Comparison of ENCODE assay signal across 8 cellular contexts in genomic region chr16:3444032-3444388, GRCh38. TPM values are rescaled to one million over a fixed set of nuclear protein-coding genes. Genes with fewer than 3 reads are reported as not detected.
DNase-seq lines count a peak whose midpoint lies in the region; ATAC-seq and TF ChIP-seq lines count a peak whose summit lies in the region.

No MANE protein-coding gene starts in this region.

- H3K4me3 Mint-ChIP-seq in T-helper 17 cell (peak overlapping the region; percentile 89), mesothelial cell of epicardium (peak overlapping the region; percentile 97)

- TF ChIP-seq POLR2A in transverse colon (IDR thresholded peaks at IDR 0.05), result peak; percentile 61

- H3K4me1 ChIP-seq in endocrine pancreas (ENCODE audit: control insufficient read depth, insufficient read depth, low read length) (no peaks in the 10 kb centered on the region), transverse colon (peaks cover 0 to 14% (median 4%) of the 10 kb centered on the region in 4 donors)

- in situ Hi-C loops in transverse colon (cut with MboI; ENCODE audit: low pct_ligation_motif_present in 1 of 4, low pct_unique_long_range_greater_than_20kb in 1 of 4, low sequenced_read_pairs in 3 of 4), result no loop called here

- ATAC-seq in HG03460 (IDR thresholded peaks at IDR 0.05; ENCODE audit: unreplicated experiment), result peak; percentile 20
- ATAC-seq in T-helper 17 cell, result peak; percentile 57

- peaks cover 16% of the 10 kb centered on the region for H3K9me3 Mint-ChIP-seq in mesothelial cell of epicardium

- peaks cover 3% of the 10 kb centered on the region for H3K36me3 ChIP-seq in endocrine pancreas (ENCODE audit: control insufficient read depth, insufficient read depth, low read length)
- no peaks in the 10 kb centered on the region for H3K36me3 ChIP-seq in transverse colon

- H3K9ac ChIP-seq in endocrine pancreas (ENCODE audit: control insufficient read depth, insufficient read depth, low read length), result peak overlapping the region; percentile 75

- TF ChIP-seq CTCF in mesothelial cell of epicardium (IDR thresholded peaks at IDR 0.05; ENCODE audit: unreplicated experiment) (no peak), transverse colon (IDR thresholded peaks at IDR 0.05) (peak in 3 of 5 experiments; percentile 10 to 39 (median 13))

- H3K27me3 ChIP-seq in endocrine pancreas (ENCODE audit: control insufficient read depth, insufficient read depth, low read length) (no peaks in the 10 kb centered on the region), transverse colon (no peaks in the 10 kb centered on the region)

- DNase-seq in stimulated activated CD4-positive, alpha-beta T cell treated with anti-CD3 and anti-CD28 coated beads, Interleukin-12 subunit alpha, Interleukin-12 subunit beta, amount 100 ng/mL, for 48 hours (ENCODE audit: low read depth in 2 of 3, low spot score in 1 of 3), result peak in 2 of 3 donors; percentile 27 to 44
- DNase-seq in stimulated activated CD4-positive, alpha-beta T cell treated with anti-CD3 and anti-CD28 coated beads, Interleukin-12 subunit alpha, Interleukin-12 subunit beta, amount 100 ng/mL, for 4 hours, result no peak
- DNase-seq in T-helper 17 cell, result no peak
- DNase-seq in mesothelial cell of epicardium (ENCODE audit: low spot score in 2 of 2, unreplicated experiment in 2 of 2), result no peak
- peak; percentile 42 for DNase-seq in transverse colon
- DNase-seq in KG1 (lab: John Stamatoyannopoulos, UW), result no peak

- H3K4me1 Mint-ChIP-seq in T-helper 17 cell, result peaks cover 9% of the 10 kb centered on the region
- peaks cover 10% of the 10 kb centered on the region for H3K4me1 Mint-ChIP-seq in mesothelial cell of epicardium

- peak overlapping the region; percentile 68 to 87 (median 86) for H3K27ac ChIP-seq in transverse colon

- H3K27ac Mint-ChIP-seq in T-helper 17 cell, result peak overlapping the region; percentile 91
- peak overlapping the region; percentile 99 for H3K27ac Mint-ChIP-seq in mesothelial cell of epicardium

- H3K27me3 Mint-ChIP-seq in T-helper 17 cell (no peaks in the 10 kb centered on the region), mesothelial cell of epicardium (ENCODE audit: low read depth) (no peaks in the 10 kb centered on the region)

- intact Hi-C loops in transverse colon (cut with DNase I; ENCODE audit: low total_unique reads), result no loop called here

- H3K4me3 ChIP-seq in endocrine pancreas (ENCODE audit: control insufficient read depth, insufficient read depth, low read length) (peak overlapping the region; percentile 68), transverse colon (peak overlapping the region; percentile 45 to 60 (median 55))

- no peaks in the 10 kb centered on the region for H3K36me3 Mint-ChIP-seq in T-helper 17 cell (ENCODE audit: low read depth)
- H3K36me3 Mint-ChIP-seq in mesothelial cell of epicardium, result peaks cover 32% of the 10 kb centered on the region

- H3K9me3 ChIP-seq in T-helper 17 cell (ENCODE audit: control insufficient read depth, low read length, poor library complexity, severe bottlenecking) (no peaks in the 10 kb centered on the region), endocrine pancreas (ENCODE audit: control insufficient read depth, low read length) (no peaks in the 10 kb centered on the region), transverse colon (peaks cover 0 to 8% of the 10 kb centered on the region in 2 donors)

- 46% methylated on average over 10 of the region's 10 CpGs; no CpG with 5 or more reads in 1 of the 2 donors for WGBS in transverse colon (ENCODE audit: low coverage in 1 of 2), 2 donors

- no peak for TF ChIP-seq EP300 in transverse colon (IDR thresholded peaks at IDR 0.05; ENCODE audit: low read depth)

RNA-seq across cellular contexts. Expression of gene NAA60, which starts 0.5 kb away (rescaled TPM):
- total RNA-seq in T-helper 17 cell (10 to 100 TPM; 34.8 to 44.5 TPM), mesothelial cell of epicardium (49.7 to 52.2 TPM (median 50.6 TPM) in 3 replicates), transverse colon (100 to 1,000 TPM in 1 of 4 donors, 10 to 100 TPM in 3; 57.3 to 247 (median 72.9) TPM)

RNA-seq across cellular contexts. Expression of gene ZNF597, which starts 0.7 kb away (rescaled TPM):
- total RNA-seq in T-helper 17 cell, result 1 to 10 TPM; 3.0 to 3.2 TPM
- total RNA-seq in mesothelial cell of epicardium, result 3.5 to 3.9 TPM (median 3.6 TPM) in 3 replicates
- total RNA-seq in transverse colon, result 1 to 10 TPM in 2 of 4 donors, under 1 TPM in 2; 0.37 to 2.4 (median 0.91) TPM

RNA-seq across cellular contexts. Expression of gene ZNF174, which starts 43.0 kb away (rescaled TPM):
- 1 to 10 TPM; 4.4 to 5.4 TPM for total RNA-seq in T-helper 17 cell
- total RNA-seq in mesothelial cell of epicardium, result 18.1 to 19.3 TPM (median 19.3 TPM) in 3 replicates
- 10 to 100 TPM in 2 of 4 donors, 1 to 10 TPM in 2; 7.9 to 14.8 (median 11.4) TPM for total RNA-seq in transverse colon

RNA-seq across cellular contexts. Expression of gene ZSCAN32, which starts 43.2 kb away (rescaled TPM):
- total RNA-seq in T-helper 17 cell, result 1 to 10 TPM; 5.9 to 6.3 TPM
- 18.4 to 19.7 TPM (median 18.9 TPM) in 3 replicates for total RNA-seq in mesothelial cell of epicardium
- 10 to 100 TPM in 3 of 4 donors, under 1 TPM in 1; 1.00 to 12.7 (median 11.6) TPM for total RNA-seq in transverse colon

RNA-seq across cellular contexts. Expression of gene C16orf90, which starts 51.3 kb away (rescaled TPM):
- not detected for total RNA-seq in T-helper 17 cell
- not detected in 3 replicates for total RNA-seq in mesothelial cell of epicardium
- not detected for total RNA-seq in transverse colon

Comparison
In these comparisons a context has a peak if more than half of its experiments do, and no peak if none do; other contexts are left out.
1. DNase-seq: peak in stimulated activated CD4-positive, alpha-beta T cell treated with anti-CD3 and anti-CD28 coated beads, Interleukin-12 subunit alpha, Interleukin-12 subunit beta, amount 100 ng/mL, for 48 hours (2 of 3) and transverse colon (single experiment); none in stimulated activated CD4-positive, alpha-beta T cell treated with anti-CD3 and anti-CD28 coated beads, Interleukin-12 subunit alpha, Interleukin-12 subunit beta, amount 100 ng/mL, for 4 hours (single experiment), T-helper 17 cell (0 of 3), mesothelial cell of epicardium (0 of 2) and KG1 (single experiment).